ENCODE assay signal across 1 cellular context in genomic region chr1:43284711-43285110, GRCh38.
TF ChIP-seq lines count a peak whose summit lies in the region.

No MANE protein-coding gene starts in this region.

TF ChIP-seq in HCT116, 20 proteins besides CTCF, POLR2A, EP300 and RAD21 (continued from another document):
- TF ChIP-seq SIN3A (IDR thresholded peaks at IDR 0.05; ENCODE audit: low read depth) (no peak), EZH2 (IDR thresholded peaks at IDR 0.05) (no peak), SRF (IDR thresholded peaks at IDR 0.05; ENCODE audit: low read depth) (no peak), YY1 (IDR thresholded peaks at IDR 0.05; ENCODE audit: extremely low read depth, insufficient replicate concordance, low read depth, low read length) (no peak), MAX (IDR thresholded peaks at IDR 0.05) (no peak), POLR2AphosphoS5 (IDR thresholded peaks at IDR 0.05; ENCODE audit: low read depth, low read length) (no peak), SP1 (IDR thresholded peaks at IDR 0.05; ENCODE audit: low read depth) (no peak), ATF3 (IDR thresholded peaks at IDR 0.05) (no peak), EGR1 (IDR thresholded peaks at IDR 0.05; ENCODE audit: low read depth) (no peak), REST (IDR thresholded peaks at IDR 0.05; ENCODE audit: low read depth) (no peak), ELF1 (IDR thresholded peaks at IDR 0.05; ENCODE audit: borderline replicate concordance, low read depth) (no peak), CEBPB (IDR thresholded peaks at IDR 0.05; ENCODE audit: low read depth) (no peak)
TF ChIP-seq in HCT116: peak in this region for 0.
